1 cellular context compared by ENCODE assay signal in the genomic region with DNA sequence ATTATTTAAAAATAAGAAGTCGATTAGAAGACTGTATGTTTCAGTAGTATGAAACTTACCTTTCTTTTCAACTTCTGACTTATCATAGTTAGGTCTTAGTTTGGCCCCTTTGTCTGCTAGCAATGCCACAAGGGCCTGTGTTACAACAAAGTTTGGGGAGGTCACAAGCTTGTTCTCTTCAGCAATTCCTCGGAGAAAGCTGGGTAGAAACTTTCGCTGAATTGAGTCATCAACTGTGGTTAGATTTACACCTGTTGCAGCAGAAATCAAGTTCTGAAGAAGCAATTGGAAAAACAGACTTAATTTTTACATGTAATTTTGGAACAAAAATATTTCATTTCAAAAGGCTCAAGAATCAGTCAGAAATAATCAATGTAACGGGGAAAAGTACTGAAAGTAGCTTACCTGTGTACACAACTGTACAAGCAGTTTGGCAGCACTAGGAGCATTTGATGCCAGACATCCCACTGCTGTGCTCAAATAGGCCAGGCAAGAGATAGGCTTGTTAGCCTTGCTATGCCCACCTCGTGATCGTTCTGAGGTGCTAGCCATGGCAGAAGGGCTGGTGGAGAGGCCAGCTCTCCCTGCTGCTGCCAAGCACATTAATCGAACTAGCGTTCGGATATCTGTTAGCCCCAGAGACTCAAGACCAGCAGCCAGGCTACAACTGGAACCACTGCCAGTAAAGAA.
TF ChIP-seq lines count a peak whose summit lies in the region.

No MANE protein-coding gene starts in this region.

TF ChIP-seq in A549, 52 proteins besides CTCF, POLR2A, EP300 and RAD21 (continued from another document):
- TF ChIP-seq, protein P1, sequence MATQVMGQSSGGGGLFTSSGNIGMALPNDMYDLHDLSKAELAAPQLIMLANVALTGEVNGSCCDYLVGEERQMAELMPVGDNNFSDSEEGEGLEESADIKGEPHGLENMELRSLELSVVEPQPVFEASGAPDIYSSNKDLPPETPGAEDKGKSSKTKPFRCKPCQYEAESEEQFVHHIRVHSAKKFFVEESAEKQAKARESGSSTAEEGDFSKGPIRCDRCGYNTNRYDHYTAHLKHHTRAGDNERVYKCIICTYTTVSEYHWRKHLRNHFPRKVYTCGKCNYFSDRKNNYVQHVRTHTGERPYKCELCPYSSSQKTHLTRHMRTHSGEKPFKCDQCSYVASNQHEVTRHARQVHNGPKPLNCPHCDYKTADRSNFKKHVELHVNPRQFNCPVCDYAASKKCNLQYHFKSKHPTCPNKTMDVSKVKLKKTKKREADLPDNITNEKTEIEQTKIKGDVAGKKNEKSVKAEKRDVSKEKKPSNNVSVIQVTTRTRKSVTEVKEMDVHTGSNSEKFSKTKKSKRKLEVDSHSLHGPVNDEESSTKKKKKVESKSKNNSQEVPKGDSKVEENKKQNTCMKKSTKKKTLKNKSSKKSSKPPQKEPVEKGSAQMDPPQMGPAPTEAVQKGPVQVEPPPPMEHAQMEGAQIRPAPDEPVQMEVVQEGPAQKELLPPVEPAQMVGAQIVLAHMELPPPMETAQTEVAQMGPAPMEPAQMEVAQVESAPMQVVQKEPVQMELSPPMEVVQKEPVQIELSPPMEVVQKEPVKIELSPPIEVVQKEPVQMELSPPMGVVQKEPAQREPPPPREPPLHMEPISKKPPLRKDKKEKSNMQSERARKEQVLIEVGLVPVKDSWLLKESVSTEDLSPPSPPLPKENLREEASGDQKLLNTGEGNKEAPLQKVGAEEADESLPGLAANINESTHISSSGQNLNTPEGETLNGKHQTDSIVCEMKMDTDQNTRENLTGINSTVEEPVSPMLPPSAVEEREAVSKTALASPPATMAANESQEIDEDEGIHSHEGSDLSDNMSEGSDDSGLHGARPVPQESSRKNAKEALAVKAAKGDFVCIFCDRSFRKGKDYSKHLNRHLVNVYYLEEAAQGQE (IDR thresholded peaks at IDR 0.05), result no peak
- TF ChIP-seq HOXB13 (CRISPR knock-in tag; IDR thresholded peaks at IDR 0.05; ENCODE audit: low read depth) (no peak), FOXS1 (CRISPR knock-in tag; IDR thresholded peaks at IDR 0.05) (no peak), CBX8 (IDR thresholded peaks at IDR 0.05) (no peak), MAFK (IDR thresholded peaks at IDR 0.05; ENCODE audit: partially characterized antibody) (no peak)
- TF ChIP-seq, protein P2, sequence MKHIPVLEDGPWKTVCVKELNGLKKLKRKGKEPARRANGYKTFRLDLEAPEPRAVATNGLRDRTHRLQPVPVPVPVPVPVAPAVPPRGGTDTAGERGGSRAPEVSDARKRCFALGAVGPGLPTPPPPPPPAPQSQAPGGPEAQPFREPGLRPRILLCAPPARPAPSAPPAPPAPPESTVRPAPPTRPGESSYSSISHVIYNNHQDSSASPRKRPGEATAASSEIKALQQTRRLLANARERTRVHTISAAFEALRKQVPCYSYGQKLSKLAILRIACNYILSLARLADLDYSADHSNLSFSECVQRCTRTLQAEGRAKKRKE (CRISPR knock-in tag; IDR thresholded peaks at IDR 0.05; ENCODE audit: low read depth), result no peak
- TF ChIP-seq, protein P3, sequence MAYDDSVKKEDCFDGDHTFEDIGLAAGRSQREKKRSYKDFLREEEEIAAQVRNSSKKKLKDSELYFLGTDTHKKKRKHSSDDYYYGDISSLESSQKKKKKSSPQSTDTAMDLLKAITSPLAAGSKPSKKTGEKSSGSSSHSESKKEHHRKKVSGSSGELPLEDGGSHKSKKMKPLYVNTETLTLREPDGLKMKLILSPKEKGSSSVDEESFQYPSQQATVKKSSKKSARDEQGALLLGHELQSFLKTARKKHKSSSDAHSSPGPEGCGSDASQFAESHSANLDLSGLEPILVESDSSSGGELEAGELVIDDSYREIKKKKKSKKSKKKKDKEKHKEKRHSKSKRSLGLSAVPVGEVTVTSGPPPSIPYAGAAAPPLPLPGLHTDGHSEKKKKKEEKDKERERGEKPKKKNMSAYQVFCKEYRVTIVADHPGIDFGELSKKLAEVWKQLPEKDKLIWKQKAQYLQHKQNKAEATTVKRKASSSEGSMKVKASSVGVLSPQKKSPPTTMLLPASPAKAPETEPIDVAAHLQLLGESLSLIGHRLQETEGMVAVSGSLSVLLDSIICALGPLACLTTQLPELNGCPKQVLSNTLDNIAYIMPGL (CRISPR knock-in tag; IDR thresholded peaks at IDR 0.05; ENCODE audit: borderline replicate concordance), result no peak
